ENCODE assay signal across 10 cellular contexts in genomic region chr20:17646209-17646717, GRCh38. TPM values are rescaled to one million over a fixed set of nuclear protein-coding genes. Genes with fewer than 3 reads are reported as not detected.
DNase-seq lines count a peak whose midpoint lies in the region; ATAC-seq and TF ChIP-seq lines count a peak whose summit lies in the region.
"Had no signal": no experiment of that assay in that cellular context is flagged by ENCODE, and none has a peak within 500 bp of the region (broad histone marks: within the 10 kb centered on the region; RNA-seq: fewer than 3 reads in every experiment).

No MANE protein-coding gene starts in this region.

- POLR2A ChIA-PET in activated CD8-positive, alpha-beta T cell treated with anti-CD3 and anti-CD28 coated beads, Interleukin-2, amount 10 ng/mL, durations not matched to agents 7 days and 5 days (lab: Charles Lee) = no interaction called here
- POLR2A ChIA-PET in activated CD8-positive, alpha-beta T cell treated with anti-CD3 and anti-CD28 coated beads for 36 hours (lab: Charles Lee) = no interaction called here

- peak overlapping the region; percentile 55 for H3K27ac ChIP-seq in vagina

- H3K4me3 ChIP-seq in vagina = no peak overlapping the region

- CTCF ChIA-PET in activated CD8-positive, alpha-beta T cell treated with anti-CD3 and anti-CD28 coated beads, Interleukin-2, amount 10 ng/mL, durations not matched to agents 7 days and 5 days (lab: Charles Lee) = interaction anchor here (1.5 kb wide), 1 partner anchor 13 kb away, joined by 4 read pairs; no protein-coding TSS in a partner anchor
- CTCF ChIA-PET in activated CD8-positive, alpha-beta T cell treated with anti-CD3 and anti-CD28 coated beads for 36 hours (lab: Charles Lee) = interaction anchor here (1.0 to 1.7 kb wide), 3 partner anchors 28 to 141 kb away, joined by 3 to 4 read pairs (median 3); partner anchors contain the start of gene RRBP1

- no peaks in the 10 kb centered on the region for H3K27me3 Mint-ChIP-seq in activated CD8-positive, alpha-beta T cell treated with anti-CD3 and anti-CD28 coated beads, Interleukin-2, amount 10 ng/mL, durations not matched to agents 7 days and 5 days (ENCODE audit: low read depth)
- H3K27me3 Mint-ChIP-seq in activated CD8-positive, alpha-beta T cell treated with anti-CD3 and anti-CD28 coated beads for 36 hours = no peaks in the 10 kb centered on the region
- H3K27me3 Mint-ChIP-seq in activated T-helper 17 cell treated with anti-CD3 and anti-CD28 coated beads, Interleukin-2, amount 50 U/mL, for 72 hours = no peaks in the 10 kb centered on the region

- DNase-seq in activated CD8-positive, alpha-beta T cell treated with anti-CD3 and anti-CD28 coated beads, Interleukin-2, amount 10 ng/mL, durations not matched to agents 7 days and 5 days = no peak
- no peak for DNase-seq in activated CD8-positive, alpha-beta T cell treated with anti-CD3 and anti-CD28 coated beads for 36 hours
- DNase-seq in mesenteric fat pad (ENCODE audit: low spot score) (peak; percentile 43), vagina (ENCODE audit: extremely low spot score in 2 of 2) (no peak), OCI-M1 (lab: John Stamatoyannopoulos, UW) (no peak)
- DNase-seq: anterior cingulate cortex had no signal

- H3K4me3 Mint-ChIP-seq in activated CD8-positive, alpha-beta T cell treated with anti-CD3 and anti-CD28 coated beads, Interleukin-2, amount 10 ng/mL, durations not matched to agents 7 days and 5 days = no peak overlapping the region
- no peak overlapping the region for H3K4me3 Mint-ChIP-seq in activated CD8-positive, alpha-beta T cell treated with anti-CD3 and anti-CD28 coated beads for 36 hours
- no peak overlapping the region for H3K4me3 Mint-ChIP-seq in activated T-helper 17 cell treated with anti-CD3 and anti-CD28 coated beads, Interleukin-2, amount 50 U/mL, for 72 hours

- H3K9me3 ChIP-seq in vagina = no peaks in the 10 kb centered on the region

- H3K9me3 Mint-ChIP-seq in activated CD8-positive, alpha-beta T cell treated with anti-CD3 and anti-CD28 coated beads, Interleukin-2, amount 10 ng/mL, durations not matched to agents 7 days and 5 days (ENCODE audit: insufficient read depth) = no peaks in the 10 kb centered on the region
- H3K9me3 Mint-ChIP-seq in activated CD8-positive, alpha-beta T cell treated with anti-CD3 and anti-CD28 coated beads for 36 hours = no peaks in the 10 kb centered on the region
- H3K9me3 Mint-ChIP-seq in activated T-helper 17 cell treated with anti-CD3 and anti-CD28 coated beads, Interleukin-2, amount 50 U/mL, for 72 hours = no peaks in the 10 kb centered on the region

- no peak for ATAC-seq in activated CD8-positive, alpha-beta T cell treated with anti-CD3 and anti-CD28 coated beads, Interleukin-2, amount 10 ng/mL, durations not matched to agents 7 days and 5 days
- ATAC-seq in activated CD8-positive, alpha-beta T cell treated with anti-CD3 and anti-CD28 coated beads for 36 hours = no peak
- no peak for ATAC-seq in activated T-helper 17 cell treated with anti-CD3 and anti-CD28 coated beads, Interleukin-2, amount 50 U/mL, for 72 hours (replicated peaks)
- ATAC-seq in HG03159 (IDR thresholded peaks at IDR 0.05; ENCODE audit: unreplicated experiment) = no peak
- ATAC-seq in GM19328 (IDR thresholded peaks at IDR 0.05; ENCODE audit: unreplicated experiment) = no peak

- H3K27me3 ChIP-seq in vagina = no peaks in the 10 kb centered on the region

- peaks cover 0 to 13% of the 10 kb centered on the region in 2 donors for H3K36me3 ChIP-seq in vagina

- TF ChIP-seq POLR2A in vagina (IDR thresholded peaks at IDR 0.05) = no peak

- TF ChIP-seq CTCF in activated CD8-positive, alpha-beta T cell treated with anti-CD3 and anti-CD28 coated beads for 36 hours (IDR thresholded peaks at IDR 0.05) = no peak
- TF ChIP-seq CTCF in vagina (IDR thresholded peaks at IDR 0.05) = no peak

- H3K27ac Mint-ChIP-seq in activated CD8-positive, alpha-beta T cell treated with anti-CD3 and anti-CD28 coated beads, Interleukin-2, amount 10 ng/mL, durations not matched to agents 7 days and 5 days = peak overlapping the region; percentile 16
- no peak overlapping the region for H3K27ac Mint-ChIP-seq in activated CD8-positive, alpha-beta T cell treated with anti-CD3 and anti-CD28 coated beads for 36 hours
- H3K27ac Mint-ChIP-seq in activated T-helper 17 cell treated with anti-CD3 and anti-CD28 coated beads, Interleukin-2, amount 50 U/mL, for 72 hours = peak overlapping the region; percentile 11

- peaks cover 69% of the 10 kb centered on the region for H3K4me1 ChIP-seq in vagina

- H3K4me1 Mint-ChIP-seq in activated CD8-positive, alpha-beta T cell treated with anti-CD3 and anti-CD28 coated beads, Interleukin-2, amount 10 ng/mL, durations not matched to agents 7 days and 5 days (ENCODE audit: low read depth) = peaks cover 21% of the 10 kb centered on the region
- H3K4me1 Mint-ChIP-seq in activated CD8-positive, alpha-beta T cell treated with anti-CD3 and anti-CD28 coated beads for 36 hours (ENCODE audit: low read depth) = peaks cover 5% of the 10 kb centered on the region
- H3K4me1 Mint-ChIP-seq in activated T-helper 17 cell treated with anti-CD3 and anti-CD28 coated beads, Interleukin-2, amount 50 U/mL, for 72 hours = no peaks in the 10 kb centered on the region

- H3K36me3 Mint-ChIP-seq in activated CD8-positive, alpha-beta T cell treated with anti-CD3 and anti-CD28 coated beads, Interleukin-2, amount 10 ng/mL, durations not matched to agents 7 days and 5 days (ENCODE audit: low read depth) = no peaks in the 10 kb centered on the region
- peaks cover 3% of the 10 kb centered on the region for H3K36me3 Mint-ChIP-seq in activated CD8-positive, alpha-beta T cell treated with anti-CD3 and anti-CD28 coated beads for 36 hours (ENCODE audit: low read depth)
- H3K36me3 Mint-ChIP-seq in activated T-helper 17 cell treated with anti-CD3 and anti-CD28 coated beads, Interleukin-2, amount 50 U/mL, for 72 hours (ENCODE audit: low read depth) = no peaks in the 10 kb centered on the region

- intact Hi-C loops in activated CD8-positive, alpha-beta T cell treated with anti-CD3 and anti-CD28 coated beads for 36 hours (cut with micrococcal nuclease) = no loop called here
- intact Hi-C loops in vagina (cut with DNase I) = no loop called here

RNA-seq across cellular contexts. Expression of gene RRBP1, which starts 35.8 kb away (rescaled TPM):
- total RNA-seq in activated CD8-positive, alpha-beta T cell treated with anti-CD3 and anti-CD28 coated beads, Interleukin-2, amount 10 ng/mL, durations not matched to agents 7 days and 5 days = 10 to 100 TPM; 64.3 to 66.7 TPM
- 10 to 100 TPM; 35.2 to 35.9 TPM for total RNA-seq in activated CD8-positive, alpha-beta T cell treated with anti-CD3 and anti-CD28 coated beads for 36 hours
- 10 to 100 TPM; 21.6 to 32.5 TPM for total RNA-seq in activated T-helper 17 cell treated with anti-CD3 and anti-CD28 coated beads, Interleukin-2, amount 50 U/mL, for 72 hours
- total RNA-seq in mesenteric fat pad = 170 TPM
- total RNA-seq in vagina = 79.8 TPM

RNA-seq across cellular contexts. Expression of gene BANF2, which starts 53.5 kb away (rescaled TPM):
- total RNA-seq in activated CD8-positive, alpha-beta T cell treated with anti-CD3 and anti-CD28 coated beads, Interleukin-2, amount 10 ng/mL, durations not matched to agents 7 days and 5 days = not detected
- total RNA-seq in activated CD8-positive, alpha-beta T cell treated with anti-CD3 and anti-CD28 coated beads for 36 hours = not detected
- not detected for total RNA-seq in activated T-helper 17 cell treated with anti-CD3 and anti-CD28 coated beads, Interleukin-2, amount 50 U/mL, for 72 hours
- total RNA-seq in mesenteric fat pad (not detected), vagina (not detected)
- total RNA-seq: endothelial cell of umbilical vein had no signal
